In genomic region chr21:43909736-43910455, GRCh38 we compare ENCODE assay signal across 1 cellular context.
TF ChIP-seq lines count a peak whose summit lies in the region.

No MANE protein-coding gene starts in this region.

TF ChIP-seq in K562, 482 proteins besides CTCF, POLR2A, EP300 and RAD21 (continued from another document):
- TF ChIP-seq ZNF395 (CRISPR knock-in tag; IDR thresholded peaks at IDR 0.05), result no peak
- TF ChIP-seq ZNF165 (CRISPR knock-in tag; IDR thresholded peaks at IDR 0.05; ENCODE audit: borderline replicate concordance), result no peak
- no peak for TF ChIP-seq TEAD1 (CRISPR knock-in tag; IDR thresholded peaks at IDR 0.05)
- TF ChIP-seq POLR2G (IDR thresholded peaks at IDR 0.05; ENCODE audit: low read depth, low read length), result peak; percentile 15; the same call in 1 of the 2 replicates
- TF ChIP-seq CHAMP1 (IDR thresholded peaks at IDR 0.05), result no peak
- no peak for TF ChIP-seq MECOM (CRISPR knock-in tag; IDR thresholded peaks at IDR 0.05)
- no peak for TF ChIP-seq SMAD3 (CRISPR knock-in tag; conservative IDR thresholded peaks at IDR 0.05)
- TF ChIP-seq ZBTB33 (CRISPR knock-in tag; IDR thresholded peaks at IDR 0.05), result peak; percentile 80
- no peak for TF ChIP-seq CREM (IDR thresholded peaks at IDR 0.05; ENCODE audit: low read depth)
- no peak for TF ChIP-seq FOXA1 (IDR thresholded peaks at IDR 0.05; ENCODE audit: borderline replicate concordance)
- no peak for TF ChIP-seq EP400 (IDR thresholded peaks at IDR 0.05)
- no peak for TF ChIP-seq ETV5 (CRISPR knock-in tag; IDR thresholded peaks at IDR 0.05; ENCODE audit: low read depth)
TF ChIP-seq in K562: peak in this region for 2.
